12 cellular contexts compared by ENCODE assay signal in the genomic region with DNA sequence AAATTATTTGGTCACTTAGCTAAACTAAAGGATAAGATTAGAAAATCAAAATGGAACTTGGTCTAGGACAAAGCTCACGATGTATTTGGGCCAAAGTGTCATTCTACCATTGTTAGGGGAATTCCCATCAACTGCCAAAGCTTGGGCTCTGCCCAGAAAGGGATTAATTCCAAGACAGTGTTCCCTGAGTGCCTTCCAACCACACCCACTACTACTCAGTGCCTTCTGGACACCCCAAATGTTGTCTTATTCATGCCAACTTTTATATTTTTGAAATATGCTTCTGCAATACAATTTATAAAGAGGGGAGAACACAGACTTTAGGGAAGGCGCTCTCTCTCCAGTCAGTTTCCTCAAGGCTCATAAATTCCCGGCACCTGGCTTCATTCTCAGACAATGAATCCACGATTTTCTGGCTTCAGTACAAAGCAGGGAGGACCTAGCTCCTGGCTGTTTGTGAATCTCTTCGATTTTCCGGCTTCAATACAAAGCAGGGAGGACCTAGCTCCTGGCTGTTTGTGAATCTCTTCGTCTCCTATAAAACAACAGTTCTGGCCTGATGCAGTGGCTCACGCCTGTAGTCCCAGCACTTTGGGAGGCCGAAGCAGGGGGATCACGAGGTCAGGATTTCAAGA.
DNase-seq lines count a peak whose midpoint lies in the region; ATAC-seq, FAIRE-seq and TF ChIP-seq lines count a peak whose summit lies in the region.
"Had no signal": no experiment of that assay in that cellular context is flagged by ENCODE, and none has a peak within 500 bp of the region (broad histone marks: within the 10 kb centered on the region; RNA-seq: fewer than 3 reads in every experiment).

No MANE protein-coding gene starts in this region.

- peak overlapping the region; percentile 42 for H2AFZ ChIP-seq in astrocyte (ENCODE audit: low read depth, low read length)

- TF ChIP-seq CTCF in astrocyte (IDR thresholded peaks at IDR 0.05; ENCODE audit: insufficient read depth, low read depth, low read length): no peak
- TF ChIP-seq CTCF in natural killer cell (IDR thresholded peaks at IDR 0.05): no peak

- H3K4me1 ChIP-seq in HUES64 (ENCODE audit: insufficient read depth, low read length) (0 out of 2 replicates have a peak, but pooled peaks cover 3% of the 10 kb centered on the region), astrocyte (ENCODE audit: insufficient read depth, low read length) (peaks cover 5% of the 10 kb centered on the region)
- H3K4me1 ChIP-seq: psoas muscle had no signal

- no peak for FAIRE-seq in astrocyte (lab: Jason Lieb, UNC)
- FAIRE-seq: HepG2 had no signal

- H3K27me3 Mint-ChIP-seq in astrocyte (ENCODE audit: low read depth, unreplicated experiment): peaks cover 2% of the 10 kb centered on the region
- no peaks in the 10 kb centered on the region for H3K27me3 Mint-ChIP-seq in natural killer cell (ENCODE audit: low read depth in 2 of 2)
- H3K27me3 Mint-ChIP-seq in activated naive CD8-positive, alpha-beta T cell treated with anti-CD3 and anti-CD28 coated beads for 36 hours: peaks cover 5% of the 10 kb centered on the region
- H3K27me3 Mint-ChIP-seq: activated T-helper 17 cell treated with anti-CD3 and anti-CD28 coated beads, Interleukin-2, amount 50 U/mL, for 72 hours had no signal

- H3K4me1 Mint-ChIP-seq in astrocyte (ENCODE audit: low read depth, unreplicated experiment): peaks cover 9% of the 10 kb centered on the region
- H3K4me1 Mint-ChIP-seq in natural killer cell: no peaks in the 10 kb centered on the region
- H3K4me1 Mint-ChIP-seq in activated naive CD8-positive, alpha-beta T cell treated with anti-CD3 and anti-CD28 coated beads for 36 hours: no peaks in the 10 kb centered on the region
- H3K4me1 Mint-ChIP-seq: activated T-helper 17 cell treated with anti-CD3 and anti-CD28 coated beads, Interleukin-2, amount 50 U/mL, for 72 hours had no signal

- ATAC-seq in GM18858 (IDR thresholded peaks at IDR 0.05; ENCODE audit: unreplicated experiment) (no peak), natural killer cell (no peak)
- ATAC-seq: activated T-helper 17 cell treated with anti-CD3 and anti-CD28 coated beads, Interleukin-2, amount 50 U/mL, for 72 hours; HepG2; psoas muscle had no signal

- H3K4me2 ChIP-seq in astrocyte (ENCODE audit: low read length): no peak overlapping the region

- intact Hi-C loops in natural killer cell (cut with micrococcal nuclease): no loop called here

- peak; percentile 47 for DNase-seq in astrocyte (ENCODE audit: low read depth)
- peak; percentile 28 for DNase-seq in iris pigment epithelial cell (ENCODE audit: low read depth)
- peak; percentile 69 for DNase-seq in superior temporal gyrus (ENCODE audit: extremely low spot score)
- DNase-seq in natural killer cell: no peak
- no peak for DNase-seq in activated naive CD8-positive, alpha-beta T cell treated with anti-CD3 and anti-CD28 coated beads for 36 hours
- DNase-seq: DND-41, NCI-H774, psoas muscle had no signal

- no peaks in the 10 kb centered on the region for H3K27me3 ChIP-seq in HUES64 (ENCODE audit: insufficient read depth, low read length)
- no peaks in the 10 kb centered on the region for H3K27me3 ChIP-seq in astrocyte (ENCODE audit: insufficient read depth, low read length)

- H3K27ac Mint-ChIP-seq in astrocyte (ENCODE audit: unreplicated experiment) (peak overlapping the region; percentile 41), natural killer cell (no peak overlapping the region)
- no peak overlapping the region for H3K27ac Mint-ChIP-seq in activated naive CD8-positive, alpha-beta T cell treated with anti-CD3 and anti-CD28 coated beads for 36 hours
- H3K27ac Mint-ChIP-seq: activated T-helper 17 cell treated with anti-CD3 and anti-CD28 coated beads, Interleukin-2, amount 50 U/mL, for 72 hours had no signal

- H3K9me3 Mint-ChIP-seq in astrocyte (ENCODE audit: unreplicated experiment) (no peaks in the 10 kb centered on the region), natural killer cell (peaks cover 2 to 3% of the 10 kb centered on the region in 2 donors)
- H3K9me3 Mint-ChIP-seq in activated naive CD8-positive, alpha-beta T cell treated with anti-CD3 and anti-CD28 coated beads for 36 hours: no peaks in the 10 kb centered on the region
- H3K9me3 Mint-ChIP-seq: activated T-helper 17 cell treated with anti-CD3 and anti-CD28 coated beads, Interleukin-2, amount 50 U/mL, for 72 hours had no signal

- H3K36me3 Mint-ChIP-seq in astrocyte (ENCODE audit: low read depth, unreplicated experiment): no peaks in the 10 kb centered on the region
- H3K36me3 Mint-ChIP-seq in natural killer cell: no peaks in the 10 kb centered on the region
- no peaks in the 10 kb centered on the region for H3K36me3 Mint-ChIP-seq in activated naive CD8-positive, alpha-beta T cell treated with anti-CD3 and anti-CD28 coated beads for 36 hours

- H3K27ac ChIP-seq in HUES64 (ENCODE audit: low read depth, low read length) (no peak overlapping the region), astrocyte (ENCODE audit: low read depth, low read length) (no peak overlapping the region)
- H3K27ac ChIP-seq: psoas muscle had no signal

- H3K4me3 Mint-ChIP-seq in astrocyte (ENCODE audit: unreplicated experiment) (no peak overlapping the region), natural killer cell (no peak overlapping the region)
- H3K4me3 Mint-ChIP-seq in activated naive CD8-positive, alpha-beta T cell treated with anti-CD3 and anti-CD28 coated beads for 36 hours: no peak overlapping the region
- H3K4me3 Mint-ChIP-seq: activated T-helper 17 cell treated with anti-CD3 and anti-CD28 coated beads, Interleukin-2, amount 50 U/mL, for 72 hours had no signal

- no peaks in the 10 kb centered on the region for H4K20me1 ChIP-seq in astrocyte (ENCODE audit: insufficient read depth, low read length)

- 78% methylated on average over 10 of the region's 10 CpGs for WGBS in HUES64

- H3K4me3 ChIP-seq in HUES64 (ENCODE audit: low read length) (no peak overlapping the region), astrocyte (ENCODE audit: insufficient read depth, low read depth, low read length) (no peak overlapping the region)
- H3K4me3 ChIP-seq: psoas muscle had no signal

- H3K36me3 ChIP-seq in HUES64 (ENCODE audit: insufficient read depth, low read length) (no peaks in the 10 kb centered on the region), astrocyte (ENCODE audit: insufficient read depth, low read length) (no peaks in the 10 kb centered on the region)

- H3K9ac ChIP-seq in HUES64 (ENCODE audit: low read depth, low read length) (0 out of 2 replicates have a peak overlapping the region, but pooled peaks have one; percentile 27), astrocyte (ENCODE audit: low read length) (no peak overlapping the region)

- H3K79me2 ChIP-seq in astrocyte (ENCODE audit: insufficient read depth, low read length): no peaks in the 10 kb centered on the region

- H3K9me3 ChIP-seq in HUES64 (ENCODE audit: insufficient read depth, low read depth, low read length) (no peaks in the 10 kb centered on the region), astrocyte (ENCODE audit: insufficient read depth, low read depth, low read length) (no peaks in the 10 kb centered on the region)
- H3K9me3 ChIP-seq: psoas muscle had no signal

Comparison
In these comparisons a context has a peak if more than half of its experiments do, and no peak if none do; other contexts are left out.
1. DNase-seq: peak in astrocyte (single experiment), iris pigment epithelial cell (single experiment) and superior temporal gyrus (single experiment); none in natural killer cell (single experiment) and activated naive CD8-positive, alpha-beta T cell treated with anti-CD3 and anti-CD28 coated beads for 36 hours (single experiment).